Comparison of ENCODE assay signal across 9 cellular contexts in genomic region chr5:392431-392988, GRCh38. TPM values are rescaled to one million over a fixed set of nuclear protein-coding genes. Genes with fewer than 3 reads are reported as not detected.
A peak's percentile ranks its signal among the peaks of the same experiment; 100 is the strongest.
DNase-seq lines count a peak whose midpoint lies in the region; ATAC-seq and TF ChIP-seq lines count a peak whose summit lies in the region.
"Had no signal": no experiment of that assay in that cellular context is flagged by ENCODE, and none has a peak within 500 bp of the region (broad histone marks: within the 10 kb centered on the region; RNA-seq: fewer than 3 reads in every experiment).

No MANE protein-coding gene starts in this region.

- no peaks in the 10 kb centered on the region for H3K23me2 ChIP-seq in H9 (ENCODE audit: insufficient read length, low read depth, low read length, poor library complexity, severe bottlenecking)

- H3K56ac ChIP-seq in H9 (ENCODE audit: insufficient read length, low read depth, low read length) (no peak overlapping the region), mesendoderm (ENCODE audit: low read length) (no peak overlapping the region)

- H3K9ac ChIP-seq in H9 (ENCODE audit: extremely low read depth, insufficient read length, low read length) (no peak overlapping the region), mesendoderm (ENCODE audit: low read length) (no peak overlapping the region)

- H3K27me3 ChIP-seq in H9 (ENCODE audit: insufficient read depth, low read length) (no peaks in the 10 kb centered on the region), mesendoderm (ENCODE audit: insufficient read depth, low read length, poor library complexity) (no peaks in the 10 kb centered on the region)

- H2BK12ac ChIP-seq in H9 (ENCODE audit: insufficient read length, low read depth, low read length), result no peak overlapping the region

- H2BK120ac ChIP-seq in H9 (ENCODE audit: low read depth, low read length, poor library complexity, severe bottlenecking) (no peak overlapping the region), mesendoderm (ENCODE audit: low read depth, low read length) (no peak overlapping the region)

- no peak overlapping the region for H3K18ac ChIP-seq in H9 (ENCODE audit: insufficient read length, low read depth, low read length)
- no peak overlapping the region for H3K18ac ChIP-seq in mesendoderm (ENCODE audit: low read length)

- H2BK15ac ChIP-seq in H9 (ENCODE audit: low read depth, low read length) (no peak overlapping the region), mesendoderm (replicated peaks; ENCODE audit: low read depth) (no peak overlapping the region)

- H2BK5ac ChIP-seq in H9 (ENCODE audit: insufficient read length, low read length), result no peak overlapping the region
- H2BK5ac ChIP-seq in mesendoderm (ENCODE audit: low read length), result no peak overlapping the region

- H4K5ac ChIP-seq in H9 (ENCODE audit: insufficient read length, low read depth, low read length), result no peak overlapping the region
- no peak overlapping the region for H4K5ac ChIP-seq in mesendoderm (ENCODE audit: low read length)

- H3K4me2 ChIP-seq in H9 (ENCODE audit: insufficient read depth, insufficient read length, low read length) (no peak overlapping the region), mesendoderm (ENCODE audit: low read length) (no peak overlapping the region)

- H3K27ac ChIP-seq in H9 (ENCODE audit: insufficient read length, low read depth, low read length), result no peak overlapping the region
- no peak overlapping the region for H3K27ac ChIP-seq in mesendoderm (ENCODE audit: low read depth, low read length)

- no peaks in the 10 kb centered on the region for H3K9me3 ChIP-seq in H9 (ENCODE audit: control insufficient read depth, low read depth, low read length)

- H4K20me1 ChIP-seq in H9 (ENCODE audit: control insufficient read depth, insufficient read depth, insufficient read length), result peaks cover 3% of the 10 kb centered on the region

- H3K36me3 ChIP-seq in mesendoderm (ENCODE audit: control insufficient read depth, insufficient read depth, low read length), result no peaks in the 10 kb centered on the region

- H3K4me3 Mint-ChIP-seq in H9, result no peak overlapping the region
- H3K4me3 Mint-ChIP-seq in type B pancreatic cell, result no peak overlapping the region
- H3K4me3 Mint-ChIP-seq: neural crest cell had no signal

- H3K27me3 Mint-ChIP-seq in H9 (ENCODE audit: low read depth) (peaks cover 6% of the 10 kb centered on the region), type B pancreatic cell (no peaks in the 10 kb centered on the region)

- DNase-seq in H9 (peak; percentile 48), NOMO-1 (lab: John Stamatoyannopoulos, UW; ENCODE audit: unreplicated experiment in 2 of 2) (peak; percentile 100), activated T-cell treated with anti-CD3 and anti-CD28 coated beads for 4 hours (peak; percentile 60), mesendoderm (peak; percentile 69), type B pancreatic cell (ENCODE audit: extremely low spot score, unreplicated experiment) (peak; percentile 64), HCEC 1CT (no peak), medulla oblongata (ENCODE audit: extremely low spot score) (no peak)

- ATAC-seq in GM18498 (IDR thresholded peaks at IDR 0.05; ENCODE audit: unreplicated experiment), result peak; percentile 89

- TF ChIP-seq CTCF in H9 (conservative IDR thresholded peaks at IDR 0.05) (no peak), type B pancreatic cell (conservative IDR thresholded peaks at IDR 0.05) (no peak)

- H3K79me1 ChIP-seq in H9 (ENCODE audit: insufficient read depth, low read depth, low read length, poor library complexity, severe bottlenecking), result no peaks in the 10 kb centered on the region
- no peaks in the 10 kb centered on the region for H3K79me1 ChIP-seq in mesendoderm (ENCODE audit: low read length)

- no peak overlapping the region for H2AFZ ChIP-seq in H9 (ENCODE audit: low read length)

- no peak overlapping the region for H3K4ac ChIP-seq in H9 (ENCODE audit: low read depth, low read length)
- no peak overlapping the region for H3K4ac ChIP-seq in mesendoderm (ENCODE audit: low read depth, low read length)

- H3T11ph ChIP-seq in H9 (ENCODE audit: low read length), result no peak overlapping the region

- H3K36me3 Mint-ChIP-seq in H9 (ENCODE audit: insufficient read depth in 1 of 3, low read depth in 3 of 3) (no peaks in the 10 kb centered on the region; a peak in 1 of 7 replicates), type B pancreatic cell (peaks cover 3% of the 10 kb centered on the region)

- H3K4me3 ChIP-seq in mesendoderm (ENCODE audit: low read length), result no peak overlapping the region

- peaks cover 20 to 37% of the 10 kb centered on the region in 2 experiments for H3K4me1 Mint-ChIP-seq in H9
- peaks cover 28% of the 10 kb centered on the region for H3K4me1 Mint-ChIP-seq in type B pancreatic cell (ENCODE audit: unreplicated experiment)

- H3K79me2 ChIP-seq in H9 (ENCODE audit: insufficient read depth, low read length), result no peaks in the 10 kb centered on the region
- no peaks in the 10 kb centered on the region for H3K79me2 ChIP-seq in mesendoderm (ENCODE audit: control insufficient read depth, insufficient read depth, low read length)

- H3K9me3 Mint-ChIP-seq in H9, result no peaks in the 10 kb centered on the region; a peak in 2 of 5 replicates
- no peaks in the 10 kb centered on the region for H3K9me3 Mint-ChIP-seq in type B pancreatic cell
- H3K9me3 Mint-ChIP-seq: neural crest cell had no signal

- H3K23ac ChIP-seq in H9 (ENCODE audit: insufficient read length, low read depth, low read length) (no peak overlapping the region), mesendoderm (ENCODE audit: low read length) (no peak overlapping the region)

- no peak overlapping the region for H3K14ac ChIP-seq in H9 (ENCODE audit: insufficient read depth, low read length)

- H2AK5ac ChIP-seq in H9 (ENCODE audit: insufficient read length, low read length), result no peak overlapping the region
- no peak overlapping the region for H2AK5ac ChIP-seq in mesendoderm (ENCODE audit: low read length)

- H3K4me1 ChIP-seq in H9 (ENCODE audit: insufficient read depth, low read length) (no peaks in the 10 kb centered on the region), mesendoderm (ENCODE audit: control insufficient read depth, low read depth, low read length) (no peaks in the 10 kb centered on the region)

- H4K91ac ChIP-seq in H9 (ENCODE audit: insufficient read length, low read depth, low read length), result no peak overlapping the region

- no CpG with 5 or more reads among the region's 30 CpGs for WGBS in H9 (ENCODE audit: extremely low coverage, insufficient read length, low lambda C conversion rate)
- no CpG with 5 or more reads among the region's 30 CpGs for WGBS in mesendoderm (ENCODE audit: extremely low coverage, insufficient coverage, low lambda C conversion rate)

- no peak overlapping the region for H4K8ac ChIP-seq in H9 (replicated peaks; ENCODE audit: insufficient read length, low read depth, low read length)
- no peak overlapping the region for H4K8ac ChIP-seq in mesendoderm (ENCODE audit: low read depth, low read length)

- H3K27ac Mint-ChIP-seq in H9, result peak overlapping the region in 2 of 3 experiments; percentile 24 to 81; a peak in 2 of 7 replicates
- peak overlapping the region; percentile 23 for H3K27ac Mint-ChIP-seq in type B pancreatic cell

- no peak overlapping the region for H2BK20ac ChIP-seq in H9 (ENCODE audit: low read depth, low read length, poor library complexity, severe bottlenecking)

RNA-seq across cellular contexts. Expression of gene EXOC3, which starts 50.5 kb away (rescaled TPM):
- total RNA-seq in H9 (2021) (36.7 and 37.6 TPM in 2 replicates), type B pancreatic cell (ENCODE audit: low replicate concordance) (62.9 and 64.6 TPM in 2 replicates)
- polyA plus RNA-seq in mesendoderm (2013, experiment 1 of 2), result 16.9 TPM
- 16.9 TPM for polyA plus RNA-seq in mesendoderm (2013, experiment 2 of 2)

Comparison
In these comparisons a context has a peak if more than half of its experiments do, and no peak if none do; other contexts are left out.
1. DNase-seq: peak in H9 (single experiment), NOMO-1 (2 of 2), activated T-cell treated with anti-CD3 and anti-CD28 coated beads for 4 hours (single experiment), mesendoderm (single experiment) and type B pancreatic cell (single experiment); none in HCEC 1CT (single experiment) and medulla oblongata (single experiment).